Comparison of ENCODE assay signal across 20 cellular contexts in the genomic region with DNA sequence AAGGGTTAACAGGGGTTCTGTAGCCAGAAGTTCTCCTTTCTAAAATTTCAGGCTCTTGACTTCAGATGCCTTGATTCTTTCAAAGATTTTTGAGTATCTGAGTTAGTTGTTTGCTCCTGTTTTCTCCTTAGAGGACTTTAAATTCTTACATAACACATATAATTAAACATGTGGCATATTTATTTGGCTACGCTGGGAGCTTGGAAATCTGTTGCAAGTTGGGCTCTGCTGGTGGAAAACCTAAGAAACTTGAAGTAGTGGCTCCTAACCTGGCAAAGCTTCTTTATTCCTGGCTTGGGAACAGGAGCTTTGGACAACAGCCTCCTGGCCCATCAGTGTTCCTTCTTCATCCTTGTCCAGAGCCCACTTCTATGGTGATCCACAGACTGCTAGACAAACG.
A peak's percentile ranks its signal among the peaks of the same experiment; 100 is the strongest.
DNase-seq lines count a peak whose midpoint lies in the region; ATAC-seq and TF ChIP-seq lines count a peak whose summit lies in the region.
"Had no signal": no experiment of that assay in that cellular context is flagged by ENCODE, and none has a peak within 500 bp of the region (broad histone marks: within the 10 kb centered on the region; RNA-seq: fewer than 3 reads in every experiment).

No MANE protein-coding gene starts in this region.

- in situ Hi-C loops in GM13976 (cut with MboI; ENCODE audit: low sequenced_read_pairs, unreplicated experiment): no loop called here

- no peaks in the 10 kb centered on the region for H3K27me3 ChIP-seq in adipocyte (replicated peaks; ENCODE audit: control insufficient read depth, insufficient read depth, low read length)
- H3K27me3 ChIP-seq: BLaER1 had no signal

- H3K4me1 ChIP-seq in adipocyte (ENCODE audit: control insufficient read depth, insufficient read depth, low read length): peaks cover 4% of the 10 kb centered on the region
- H3K4me1 ChIP-seq: BLaER1 had no signal

- no peaks in the 10 kb centered on the region for H3K36me3 ChIP-seq in adipocyte (ENCODE audit: control insufficient read depth, insufficient read depth, low read length, severe bottlenecking)
- H3K36me3 ChIP-seq: BLaER1 had no signal

- no peak for TF ChIP-seq CTCF in AG09309 (IDR thresholded peaks at IDR 0.05; ENCODE audit: control insufficient read depth, insufficient read depth, low read depth, low read length, missing control alignments)
- no peak for TF ChIP-seq CTCF in GM13976 (IDR thresholded peaks at IDR 0.05; ENCODE audit: borderline replicate concordance, control extremely low read depth, extremely low read depth, insufficient read depth, missing control alignments)

- H3K9ac ChIP-seq in adipocyte (ENCODE audit: low read length): no peak overlapping the region
- H3K9ac ChIP-seq: BLaER1 had no signal

- no peaks in the 10 kb centered on the region for H3K9me3 ChIP-seq in adipocyte (ENCODE audit: control insufficient read depth, low read length)

- no peak for ATAC-seq in HG03571 (IDR thresholded peaks at IDR 0.05; ENCODE audit: unreplicated experiment)
- no peak for ATAC-seq in HG03095 (IDR thresholded peaks at IDR 0.05; ENCODE audit: unreplicated experiment)
- ATAC-seq: HCT116 had no signal

- DNase-seq in AG09309 (ENCODE audit: low read depth) (peak; percentile 8), AG20443 (ENCODE audit: low spot score) (peak; percentile 32), adipocyte (ENCODE audit: low read depth) (peak; percentile 17), fibroblast of peridontal ligament (ENCODE audit: extremely low read depth) (peak; percentile 33), SW480 (ENCODE audit: low spot score) (no peak), GM13976 (ENCODE audit: low spot score) (no peak)
- DNase-seq: 8988T; Calu3; CD4-positive, alpha-beta memory T cell; DMS53; DND-41; EL; GOT3; H7; HFFc6; KG1 had no signal

- no peak overlapping the region for H3K4me3 ChIP-seq in AG09309 (ENCODE audit: control insufficient read depth, low read depth, low read length)
- H3K4me3 ChIP-seq in adipocyte (ENCODE audit: low read length): no peak overlapping the region
- H3K4me3 ChIP-seq: BLaER1 had no signal

Comparison
In these comparisons a context has a peak if more than half of its experiments do, and no peak if none do; other contexts are left out.
1. DNase-seq: peak in AG09309 (single experiment), AG20443 (single experiment), adipocyte (single experiment) and fibroblast of peridontal ligament (single experiment); none in SW480 (single experiment) and GM13976 (single experiment).